10 cellular contexts compared by ENCODE assay signal in genomic region chr9:120078112-120078511, GRCh38.
"Had no signal": no experiment of that assay in that cellular context is flagged by ENCODE, and none has a peak within 500 bp of the region (broad histone marks: within the 10 kb centered on the region; RNA-seq: fewer than 3 reads in every experiment).

No MANE protein-coding gene starts in this region.

- H3K9ac ChIP-seq: KMS-11 had no signal

- H3K4me3 Mint-ChIP-seq: HFFc6, IgD-negative memory B cell had no signal

- H3K36me3 Mint-ChIP-seq: IgD-negative memory B cell had no signal

- H3K27ac Mint-ChIP-seq: HFFc6, IgD-negative memory B cell had no signal

- ATAC-seq: HCT116, HepG2 had no signal

- H3K27ac ChIP-seq: HL-60, KMS-11 had no signal

- H3K36me3 ChIP-seq: HAP-1 had no signal

- H3K4me1 Mint-ChIP-seq: IgD-negative memory B cell had no signal

- H3K9me3 ChIP-seq: HAP-1 had no signal

- H3K4me3 ChIP-seq: HAP-1 had no signal

- H3K4me2 ChIP-seq: KMS-11 had no signal

- DNase-seq: GOT3, H7, HFFc6, KBM-7 had no signal

- H3K4me1 ChIP-seq: HAP-1 had no signal
